ENCODE assay signal across 16 cellular contexts in the genomic region with DNA sequence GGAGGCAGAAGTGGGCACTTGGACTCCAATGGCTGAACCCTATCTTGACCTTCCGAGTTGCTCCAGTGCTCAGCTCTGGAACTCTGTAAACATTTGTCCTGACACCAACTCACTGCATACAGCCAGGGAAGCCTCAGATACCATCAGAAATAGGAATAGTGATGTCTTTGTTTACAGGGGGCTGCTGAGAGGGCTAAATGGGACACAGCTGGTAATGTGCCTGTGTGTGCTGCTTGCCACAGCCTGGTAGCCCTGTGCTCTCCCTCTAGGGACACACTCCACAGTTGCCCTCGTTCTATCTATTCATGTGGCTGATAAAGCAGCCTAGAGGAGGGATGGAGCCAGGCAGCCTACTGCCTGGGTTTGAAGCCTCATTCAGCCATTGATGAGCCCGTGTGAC.
A peak's percentile ranks its signal among the peaks of the same experiment; 100 is the strongest.
DNase-seq lines count a peak whose midpoint lies in the region; FAIRE-seq and TF ChIP-seq lines count a peak whose summit lies in the region.
"Had no signal": no experiment of that assay in that cellular context is flagged by ENCODE, and none has a peak within 500 bp of the region (broad histone marks: within the 10 kb centered on the region; RNA-seq: fewer than 3 reads in every experiment).

No MANE protein-coding gene starts in this region.

- no peak overlapping the region for H3K4me2 ChIP-seq in neural progenitor cell

- DNase-seq in coronary artery (ENCODE audit: low spot score) (peak; percentile 28), neural progenitor cell (ENCODE audit: low spot score) (no peak), urothelium cell line (ENCODE audit: low spot score) (no peak), SW480 (ENCODE audit: low spot score) (no peak), GM03348 (ENCODE audit: low spot score) (no peak)
- no peak for DNase-seq in activated naive CD8-positive, alpha-beta T cell treated with anti-CD3 and anti-CD28 coated beads for 36 hours
- DNase-seq: AML-193; CD4-positive, CD25-positive, alpha-beta regulatory T cell; DMS53; HCEC 1CT; HFFc6 had no signal

- TF ChIP-seq CTCF in VCaP (conservative IDR thresholded peaks at IDR 0.05) = no peak
- no peak for TF ChIP-seq CTCF in coronary artery (IDR thresholded peaks at IDR 0.05)
- TF ChIP-seq CTCF in neural progenitor cell (IDR thresholded peaks at IDR 0.05) = no peak

- H3K9me3 Mint-ChIP-seq in neural progenitor cell = no peaks in the 10 kb centered on the region
- H3K9me3 Mint-ChIP-seq in activated naive CD8-positive, alpha-beta T cell treated with anti-CD3 and anti-CD28 coated beads for 36 hours = no peaks in the 10 kb centered on the region
- H3K9me3 Mint-ChIP-seq: HFFc6 had no signal

- peaks cover 19% of the 10 kb centered on the region for H3K27me3 Mint-ChIP-seq in neural progenitor cell (ENCODE audit: insufficient read depth, low read depth)
- peaks cover 34% of the 10 kb centered on the region for H3K27me3 Mint-ChIP-seq in activated naive CD8-positive, alpha-beta T cell treated with anti-CD3 and anti-CD28 coated beads for 36 hours
- H3K27me3 Mint-ChIP-seq: CD4-positive, CD25-positive, alpha-beta regulatory T cell had no signal

- H3K27me3 ChIP-seq in neural progenitor cell = no peaks in the 10 kb centered on the region
- H3K27me3 ChIP-seq: BLaER1 treated with 17β-estradiol and CSF1 and Interleukin-3, amounts not matched to agents 10 nM and 100 nM had no signal

- no peak overlapping the region for H3K4me3 Mint-ChIP-seq in neural progenitor cell
- H3K4me3 Mint-ChIP-seq in activated naive CD8-positive, alpha-beta T cell treated with anti-CD3 and anti-CD28 coated beads for 36 hours = no peak overlapping the region
- H3K4me3 Mint-ChIP-seq: CD4-positive, CD25-positive, alpha-beta regulatory T cell; HFFc6 had no signal

- H3K4me1 Mint-ChIP-seq in neural progenitor cell = peaks cover 38% of the 10 kb centered on the region
- H3K4me1 Mint-ChIP-seq in activated naive CD8-positive, alpha-beta T cell treated with anti-CD3 and anti-CD28 coated beads for 36 hours = peaks cover 4% of the 10 kb centered on the region
- H3K4me1 Mint-ChIP-seq: CD4-positive, CD25-positive, alpha-beta regulatory T cell had no signal

- H4K20me1 ChIP-seq in neural progenitor cell (ENCODE audit: low read depth) = no peaks in the 10 kb centered on the region
- H4K20me1 ChIP-seq: BLaER1 treated with 17β-estradiol and CSF1 and Interleukin-3, amounts not matched to agents 10 nM and 100 nM had no signal

- H3K36me3 ChIP-seq in neural progenitor cell = no peaks in the 10 kb centered on the region
- H3K36me3 ChIP-seq: BLaER1 treated with 17β-estradiol and CSF1 and Interleukin-3, amounts not matched to agents 10 nM and 100 nM had no signal

- FAIRE-seq in urothelium cell line (lab: Jason Lieb, UNC) = peak; percentile 99
- FAIRE-seq: GM12878, HepG2, HTR-8/SVneo had no signal

- H3K27ac ChIP-seq in VCaP (peak overlapping the region; percentile 79), coronary artery (no peak overlapping the region), neural progenitor cell (no peak overlapping the region)
- H3K27ac ChIP-seq: BLaER1 treated with 17β-estradiol and CSF1 and Interleukin-3, amounts not matched to agents 10 nM and 100 nM had no signal

- no peaks in the 10 kb centered on the region for H3K9me3 ChIP-seq in neural progenitor cell (ENCODE audit: low read depth)
- H3K9me3 ChIP-seq: BLaER1 treated with 17β-estradiol and CSF1 and Interleukin-3, amounts not matched to agents 10 nM and 100 nM had no signal

- H2AFZ ChIP-seq in neural progenitor cell (replicated peaks) = no peak overlapping the region

- H3K4me3 ChIP-seq in coronary artery (no peak overlapping the region), neural progenitor cell (no peak overlapping the region)
- H3K4me3 ChIP-seq: BLaER1 treated with 17β-estradiol and CSF1 and Interleukin-3, amounts not matched to agents 10 nM and 100 nM; GM12878 had no signal

- no peaks in the 10 kb centered on the region for H3F3A ChIP-seq in neural progenitor cell (ENCODE audit: low read depth)

- H3K9ac ChIP-seq in neural progenitor cell = no peak overlapping the region
- H3K9ac ChIP-seq: BLaER1 treated with 17β-estradiol and CSF1 and Interleukin-3, amounts not matched to agents 10 nM and 100 nM had no signal

- H3K36me3 Mint-ChIP-seq in neural progenitor cell = no peaks in the 10 kb centered on the region
- no peaks in the 10 kb centered on the region for H3K36me3 Mint-ChIP-seq in activated naive CD8-positive, alpha-beta T cell treated with anti-CD3 and anti-CD28 coated beads for 36 hours
- H3K36me3 Mint-ChIP-seq: CD4-positive, CD25-positive, alpha-beta regulatory T cell had no signal

- H3K79me2 ChIP-seq in neural progenitor cell (ENCODE audit: low read depth) = no peaks in the 10 kb centered on the region

- H3K27ac Mint-ChIP-seq in neural progenitor cell = peak overlapping the region; percentile 85
- no peak overlapping the region for H3K27ac Mint-ChIP-seq in activated naive CD8-positive, alpha-beta T cell treated with anti-CD3 and anti-CD28 coated beads for 36 hours
- H3K27ac Mint-ChIP-seq: CD4-positive, CD25-positive, alpha-beta regulatory T cell; HFFc6 had no signal

- no peaks in the 10 kb centered on the region for H3K4me1 ChIP-seq in neural progenitor cell
